8 cellular contexts compared by ENCODE assay signal in the genomic region with DNA sequence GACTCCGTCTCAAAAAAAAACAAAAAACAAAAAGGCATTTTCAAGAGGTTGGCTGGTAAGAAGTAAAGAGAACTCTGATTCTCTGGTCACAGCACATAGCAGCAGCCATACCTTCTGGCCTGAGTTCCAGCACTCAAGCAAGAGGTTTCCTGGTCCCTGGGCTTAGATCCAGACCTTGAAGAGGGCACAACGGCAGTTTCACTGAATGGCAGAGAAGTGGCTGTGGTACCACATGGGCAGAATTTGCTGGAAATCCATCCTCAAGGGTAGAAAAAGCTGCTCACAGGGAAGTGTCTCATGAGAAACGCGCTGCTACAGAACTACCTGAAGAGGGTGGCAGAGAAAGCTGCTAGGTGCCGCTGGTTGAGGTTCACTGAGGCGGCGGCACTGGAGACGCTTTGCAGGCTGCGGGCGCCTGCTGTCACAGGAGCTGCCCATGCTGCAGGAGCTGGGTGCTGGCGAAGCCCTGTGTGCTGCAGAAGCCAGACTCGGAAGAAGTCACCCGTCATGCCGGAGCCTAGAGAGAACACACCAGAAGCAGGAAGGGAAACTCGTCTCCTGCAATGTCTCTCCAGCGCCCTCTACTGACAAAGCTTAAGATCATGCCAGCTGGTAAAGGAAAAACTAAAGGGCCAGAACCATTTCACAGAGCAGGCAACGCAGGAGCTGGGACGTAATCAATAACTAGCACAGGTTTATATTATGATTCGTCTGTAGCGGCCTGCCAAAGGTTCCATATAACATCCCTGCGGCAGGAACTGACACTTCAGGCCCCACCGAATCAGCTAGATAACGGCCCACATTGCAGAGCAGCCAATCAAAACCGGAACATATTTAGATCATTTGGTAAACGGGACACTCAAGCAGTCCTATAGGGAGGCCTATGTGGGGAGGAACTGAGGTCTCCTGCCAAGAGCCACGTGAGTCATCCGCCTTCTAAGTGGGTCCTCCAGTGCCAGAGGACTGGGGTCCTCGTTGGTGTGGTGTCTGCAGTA. TPM values are rescaled to one million over a fixed set of nuclear protein-coding genes. Genes with fewer than 3 reads are reported as not detected.
DNase-seq lines count a peak whose midpoint lies in the region; ATAC-seq and TF ChIP-seq lines count a peak whose summit lies in the region.

No MANE protein-coding gene starts in this region.

- H3K4me1 ChIP-seq in mesenchymal stem cell (ENCODE audit: control insufficient read depth, insufficient read depth, low read depth, low read length), result peaks cover 7% of the 10 kb centered on the region

- H3K4me2 ChIP-seq in mesenchymal stem cell (ENCODE audit: low read length, poor library complexity, severe bottlenecking), result peak overlapping the region; percentile 40

- peak; percentile 88 for TF ChIP-seq CTCF in GM10248 (IDR thresholded peaks at IDR 0.05; ENCODE audit: control extremely low read depth, extremely low read depth, low read depth, missing control alignments)

- no peak overlapping the region for H3K14ac ChIP-seq in mesenchymal stem cell (ENCODE audit: low read length in 2 of 2)

- no peaks in the 10 kb centered on the region for H3K27me3 ChIP-seq in mesenchymal stem cell (ENCODE audit: control insufficient read depth in 1 of 2, insufficient read depth in 1 of 2, low read length in 2 of 2)

- no peaks in the 10 kb centered on the region for H3K9me3 ChIP-seq in mesenchymal stem cell (ENCODE audit: control insufficient read depth, low read length)

- H2BK15ac ChIP-seq in mesenchymal stem cell (ENCODE audit: low read depth, poor library complexity, severe bottlenecking), result no peak overlapping the region

- peak overlapping the region; percentile 86 for H3K9ac ChIP-seq in mesenchymal stem cell (ENCODE audit: low read length)

- peak overlapping the region; percentile 43 for H2AK5ac ChIP-seq in mesenchymal stem cell (ENCODE audit: low read length, severe bottlenecking)

- DNase-seq in GM10248 (ENCODE audit: extremely low spot score) (peak; percentile 65), NCI-H774 (lab: John Stamatoyannopoulos, UW) (peak; percentile 78), ecto neural progenitor cell (ENCODE audit: low spot score) (peak; percentile 75), mesenchymal stem cell (peak; percentile 90)
- DNase-seq in activated CD4-positive, alpha-beta T cell treated with anti-CD3 and anti-CD28 coated beads, Interleukin-2, amount 50 U/mL, for 4 hours, result peak; percentile 62 to 68
- DNase-seq in stimulated activated CD8-positive, alpha-beta memory T cell treated with anti-CD3 and anti-CD28 coated beads, Interleukin-15, amount 100 ng/mL, for 1 hour (ENCODE audit: low read depth), result peak; percentile 57

- ATAC-seq in HG03439 (IDR thresholded peaks at IDR 0.05; ENCODE audit: unreplicated experiment) (peak; percentile 44), GM21447 (IDR thresholded peaks at IDR 0.05; ENCODE audit: unreplicated experiment) (no peak)

- peak overlapping the region; percentile 85 for H4K8ac ChIP-seq in mesenchymal stem cell (ENCODE audit: low read length)

- POLR2A ChIA-PET in GM10248 (lab: Yijun Ruan, JAX), result interaction anchor here (0.7 kb wide), 1 partner anchor 43 kb away, joined by 3 read pairs; no protein-coding TSS in a partner anchor

- peak overlapping the region; percentile 44 for H3K27ac ChIP-seq in mesenchymal stem cell (ENCODE audit: low read length, poor library complexity, severe bottlenecking)

- no peak overlapping the region for H2AFZ ChIP-seq in mesenchymal stem cell (ENCODE audit: low read depth, low read length)

- WGBS in mesenchymal stem cell, result 45% methylated on average over 28 of the region's 28 CpGs

- H3K18ac ChIP-seq in mesenchymal stem cell (ENCODE audit: low read depth in 1 of 2, low read length in 2 of 2), result peak overlapping the region in 1 of 2 experiments; percentile 14

- H4K91ac ChIP-seq in mesenchymal stem cell (ENCODE audit: low read length), result peak overlapping the region; percentile 11

- H3K36me3 ChIP-seq in mesenchymal stem cell (ENCODE audit: control insufficient read depth in 1 of 2, insufficient read depth in 2 of 2, low read depth in 1 of 2, low read length in 2 of 2), result peaks cover 39 to 41% of the 10 kb centered on the region in 2 experiments

- H2BK12ac ChIP-seq in mesenchymal stem cell (ENCODE audit: low read length in 2 of 2), result no peak overlapping the region

- no peak overlapping the region for H2BK5ac ChIP-seq in mesenchymal stem cell (ENCODE audit: low read depth, low read length, poor library complexity, severe bottlenecking)

- peaks cover 12% of the 10 kb centered on the region for H3K79me1 ChIP-seq in mesenchymal stem cell (replicated peaks; ENCODE audit: low read length, poor library complexity, severe bottlenecking)

- no peak overlapping the region for H3K4ac ChIP-seq in mesenchymal stem cell (ENCODE audit: low read depth in 1 of 2, low read length in 2 of 2)

- peak overlapping the region; percentile 39 to 77 for H3K4me3 ChIP-seq in mesenchymal stem cell (ENCODE audit: insufficient read depth in 1 of 2, low read depth in 1 of 2, low read length in 2 of 2)

- H3K23ac ChIP-seq in mesenchymal stem cell (ENCODE audit: low read length in 2 of 2), result no peak overlapping the region

- no peak overlapping the region for H2BK120ac ChIP-seq in mesenchymal stem cell (ENCODE audit: low read depth, low read length)

- CTCF ChIA-PET in GM10248 (lab: Yijun Ruan, JAX), result interaction anchor here (0.7 to 14.2 kb wide), 43 partner anchors 8 to 372 kb away, joined by 3 to 246 read pairs (median 6); a partner anchor contains a TSS

RNA-seq across cellular contexts. Expression of a gene that starts 5.4 kb away (rescaled TPM):
- 6.1 TPM for polyA plus RNA-seq in mesenchymal stem cell (2013, experiment 1 of 2)
- 5.7 TPM for polyA plus RNA-seq in mesenchymal stem cell (2013, experiment 2 of 2)

RNA-seq across cellular contexts. Expression of a gene that starts 17.0 kb away (rescaled TPM):
- polyA plus RNA-seq in mesenchymal stem cell (2013, experiment 1 of 2), result 8.4 TPM
- 8.1 TPM for polyA plus RNA-seq in mesenchymal stem cell (2013, experiment 2 of 2)

RNA-seq across cellular contexts. Expression of a gene that starts 30.3 kb away (rescaled TPM):
- not detected for polyA plus RNA-seq in mesenchymal stem cell (2013, experiment 1 of 2)
- polyA plus RNA-seq in mesenchymal stem cell (2013, experiment 2 of 2), result not detected

RNA-seq across cellular contexts. Expression of a gene that starts 58.6 kb away (rescaled TPM):
- polyA plus RNA-seq in mesenchymal stem cell (2013, experiment 1 of 2), result 0.28 TPM
- 0.21 TPM for polyA plus RNA-seq in mesenchymal stem cell (2013, experiment 2 of 2)
